12 cellular contexts compared by ENCODE assay signal in genomic region chr9:96379461-96379860, GRCh38.
"Had no signal": no experiment of that assay in that cellular context is flagged by ENCODE, and none has a peak within 500 bp of the region (broad histone marks: within the 10 kb centered on the region; RNA-seq: fewer than 3 reads in every experiment).

No MANE protein-coding gene starts in this region.

- H3K27ac Mint-ChIP-seq: activated B cell treated with CpG ODN at 0.5 μM for 24 hours; activated CD4-positive, alpha-beta T cell treated with anti-CD3 and anti-CD28 coated beads, Interleukin-2, amount 10 ng/mL, durations not matched to agents 24 days and 14 days; activated T-helper 1 cell treated with anti-CD3 and anti-CD28 coated beads, Interleukin-12 subunit alpha, Interleukin-12 subunit beta, Interleukin-2, Interleukin-4 antibody, amounts not matched to agents 30 ng/mL and 10 ng/mL and 1 ng/mL, durations not matched to agents 14 hours and 24 hours and 36 hours; T-helper 17 cell had no signal

- H3K27me3 Mint-ChIP-seq: activated B cell treated with CpG ODN at 0.5 μM for 24 hours; activated CD4-positive, alpha-beta T cell treated with anti-CD3 and anti-CD28 coated beads, Interleukin-2, amount 10 ng/mL, durations not matched to agents 24 days and 14 days; T-helper 17 cell had no signal

- H3K27me3 ChIP-seq: brain microvascular endothelial cell, esophagus squamous epithelium, tibial nerve had no signal

- ATAC-seq: T-helper 17 cell had no signal

- H3K9me3 Mint-ChIP-seq: activated B cell treated with CpG ODN at 0.5 μM for 24 hours; activated CD4-positive, alpha-beta T cell treated with anti-CD3 and anti-CD28 coated beads, Interleukin-2, amount 10 ng/mL, durations not matched to agents 24 days and 14 days; activated T-helper 1 cell treated with anti-CD3 and anti-CD28 coated beads, Interleukin-12 subunit alpha, Interleukin-12 subunit beta, Interleukin-2, Interleukin-4 antibody, amounts not matched to agents 30 ng/mL and 10 ng/mL and 1 ng/mL, durations not matched to agents 14 hours and 24 hours and 36 hours; neural crest cell had no signal

- H3K27ac ChIP-seq: brain microvascular endothelial cell, esophagus squamous epithelium, parathyroid adenoma had no signal

- H3K4me3 Mint-ChIP-seq: activated B cell treated with CpG ODN at 0.5 μM for 24 hours; activated CD4-positive, alpha-beta T cell treated with anti-CD3 and anti-CD28 coated beads, Interleukin-2, amount 10 ng/mL, durations not matched to agents 24 days and 14 days; activated T-helper 1 cell treated with anti-CD3 and anti-CD28 coated beads, Interleukin-12 subunit alpha, Interleukin-12 subunit beta, Interleukin-2, Interleukin-4 antibody, amounts not matched to agents 30 ng/mL and 10 ng/mL and 1 ng/mL, durations not matched to agents 14 hours and 24 hours and 36 hours; neural crest cell; T-helper 17 cell had no signal

- DNase-seq: activated B cell treated with CpG ODN at 0.5 μM for 24 hours; activated CD4-positive, alpha-beta T cell treated with anti-CD3 and anti-CD28 coated beads, Interleukin-2, amount 10 ng/mL, durations not matched to agents 24 days and 14 days; activated naive CD4-positive, alpha-beta T cell; brain microvascular endothelial cell; esophagus squamous epithelium; kidney; small intestine; T-helper 17 cell had no signal

- H3K4me3 ChIP-seq: esophagus squamous epithelium, tibial nerve had no signal
